25 cellular contexts compared by ENCODE assay signal in the genomic region with DNA sequence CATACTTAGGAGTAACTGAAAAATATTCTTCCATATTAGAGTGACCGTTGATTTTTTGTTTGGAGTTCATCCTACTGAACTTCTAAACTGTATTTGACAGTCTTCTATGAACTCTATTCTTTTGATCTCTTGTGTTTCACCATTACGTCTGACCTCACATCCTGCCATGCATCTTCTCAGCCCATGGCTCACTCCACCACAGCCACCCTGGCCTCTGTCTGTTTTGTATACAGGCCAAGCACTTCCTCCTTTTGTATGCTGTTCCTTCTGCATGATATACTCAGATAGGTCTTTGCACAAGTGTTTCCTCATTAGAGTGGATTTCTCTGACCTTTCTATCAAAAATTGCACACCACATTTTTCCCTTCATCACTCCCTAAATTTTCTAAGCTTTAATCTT.
A peak's percentile ranks its signal among the peaks of the same experiment; 100 is the strongest.
DNase-seq lines count a peak whose midpoint lies in the region; ATAC-seq, FAIRE-seq and TF ChIP-seq lines count a peak whose summit lies in the region.
"Had no signal": no experiment of that assay in that cellular context is flagged by ENCODE, and none has a peak within 500 bp of the region (broad histone marks: within the 10 kb centered on the region; RNA-seq: fewer than 3 reads in every experiment).

No MANE protein-coding gene starts in this region.

- FAIRE-seq in HepG2 (lab: Jason Lieb, UNC), result no peak
- FAIRE-seq in GM12878 (lab: Jason Lieb, UNC), result no peak
- FAIRE-seq: A549, frontal cortex, HTR-8/SVneo, kidney had no signal

- WGBS in HepG2 (ENCODE audit: low lambda C conversion rate), result 79% methylated on average over 2 of the region's 2 CpGs
- 25% methylated on average over 2 of the region's 2 CpGs for WGBS in right lobe of liver (ENCODE audit: insufficient coverage, low coverage, low lambda C conversion rate, missing lambda C conversion rate)
- 16% methylated on average over 2 of the region's 2 CpGs for WGBS in GM12878 (ENCODE audit: insufficient coverage, insufficient replicate concordance, low lambda C conversion rate, missing lambda C conversion rate)

- TF ChIP-seq RAD21 in HepG2 (CRISPR knock-in tag; IDR thresholded peaks at IDR 0.05), result no peak
- no peak for TF ChIP-seq RAD21 in GM12878 (IDR thresholded peaks at IDR 0.05; ENCODE audit: insufficient read depth, low read depth, low read length)

- RAD21 ChIA-PET in GM12878 (lab: Charles Lee; ENCODE audit: unreplicated experiment), result no interaction called here

- SMC1A ChIA-PET in GM12878 (lab: Charles Lee; ENCODE audit: uncharacterized antibody, unreplicated experiment), result interaction anchor here (0.6 kb wide), 1 partner anchor 546 kb away, joined by 3 read pairs; no protein-coding TSS in a partner anchor

- no peaks in the 10 kb centered on the region for H3K9me3 ChIP-seq in HepG2 (ENCODE audit: low read length)
- H3K9me3 ChIP-seq in right lobe of liver, result no peaks in the 10 kb centered on the region
- H3K9me3 ChIP-seq in GM12878 (replicated peaks; ENCODE audit: control insufficient read depth, insufficient read depth, low read length), result no peaks in the 10 kb centered on the region
- H3K9me3 ChIP-seq in upper lobe of right lung, result no peaks in the 10 kb centered on the region
- H3K9me3 ChIP-seq: A549; BLaER1 treated with 17β-estradiol and CSF1 and Interleukin-3, amounts not matched to agents 10 nM and 100 nM; HAP-1 had no signal

- H4K20me1 ChIP-seq in HepG2 (ENCODE audit: insufficient read depth, low read length) (no peaks in the 10 kb centered on the region), GM12878 (ENCODE audit: control insufficient read depth, insufficient read depth) (no peaks in the 10 kb centered on the region)
- H4K20me1 ChIP-seq: BLaER1 treated with 17β-estradiol and CSF1 and Interleukin-3, amounts not matched to agents 10 nM and 100 nM had no signal

- POLR2A ChIA-PET in HepG2 (lab: Yijun Ruan, JAX), result no interaction called here
- POLR2A ChIA-PET in GM12878 (lab: Charles Lee), result no interaction called here

- TF ChIP-seq CTCF in HepG2 (CRISPR knock-in tag; IDR thresholded peaks at IDR 0.05), result no peak
- TF ChIP-seq CTCF in right lobe of liver (IDR thresholded peaks at IDR 0.05), result no peak
- TF ChIP-seq CTCF in GM12878 (IDR thresholded peaks at IDR 0.05 in 2 of 3, conservative IDR thresholded peaks at IDR 0.05 in 1 of 3; ENCODE audit: control insufficient read depth in 2 of 3, extremely low read depth in 1 of 3, insufficient read depth in 1 of 3, low read depth in 3 of 3, low read length in 3 of 3), result no peak
- no peak for TF ChIP-seq CTCF in upper lobe of right lung (IDR thresholded peaks at IDR 0.05)
- TF ChIP-seq CTCF in GM13977 (IDR thresholded peaks at IDR 0.05; ENCODE audit: extremely low read depth, insufficient read depth, missing control alignments), result no peak

- CTCF ChIA-PET in HepG2 (lab: Yijun Ruan, JAX; ENCODE audit: low intra/inter-chr PET ratio, low total read pairs), result no interaction called here
- CTCF ChIA-PET in GM12878 (lab: Yijun Ruan, JAX), result no interaction called here

- DNase-seq in HepG2 (ENCODE audit: low spot score) (no peak), right lobe of liver (no peak), NAMALWA (ENCODE audit: low spot score) (peak; percentile 56), GM12878 (ENCODE audit: low read depth, low spot score) (no peak), upper lobe of right lung (no peak), DMS 273 treated with DMSO at 0.1 percent for 48 hours (lab: John Stamatoyannopoulos, UW) (no peak), NCI-H82 treated with DMSO at 0.1 percent for 48 hours (lab: John Stamatoyannopoulos, UW; ENCODE audit: unreplicated experiment) (no peak), GM13977 (ENCODE audit: low spot score) (no peak)
- DNase-seq: activated naive CD4-positive, alpha-beta T cell treated with anti-CD3 and anti-CD28 coated beads for 36 hours; activated T-cell treated with anti-CD3 and anti-CD28 coated beads, Interleukin-2, amount 50 U/mL, for 48 hours; anterior cingulate cortex; caudate nucleus; kidney; mammary epithelial cell; NCI-H1436 treated with DMSO at 0.1 percent for 48 hours; NCI-H526; occipital lobe; SHP77 treated with DMSO at 0.1 percent for 48 hours; stimulated activated CD4-positive, alpha-beta T cell treated with anti-CD3 and anti-CD28 coated beads, Interleukin-12 subunit alpha, Interleukin-12 subunit beta, amount 100 ng/mL, for 4 hours; T-helper 17 cell had no signal

- no peaks in the 10 kb centered on the region for H3K27me3 ChIP-seq in HepG2 (ENCODE audit: control insufficient read depth in 1 of 2, insufficient read depth in 2 of 2, low read length in 2 of 2)
- H3K27me3 ChIP-seq in right lobe of liver, result no peaks in the 10 kb centered on the region
- H3K27me3 ChIP-seq in GM12878 (replicated peaks in 1 of 2; ENCODE audit: control insufficient read depth in 2 of 2, insufficient read depth in 2 of 2, low read length in 1 of 2), result no peaks in the 10 kb centered on the region
- no peaks in the 10 kb centered on the region for H3K27me3 ChIP-seq in upper lobe of right lung
- H3K27me3 ChIP-seq: BLaER1 treated with 17β-estradiol and CSF1 and Interleukin-3, amounts not matched to agents 10 nM and 100 nM had no signal

- H3K9ac ChIP-seq in HepG2 (ENCODE audit: insufficient read depth, low read depth, low read length), result no peak overlapping the region
- H3K9ac ChIP-seq in GM12878 (ENCODE audit: control insufficient read depth, insufficient read depth, low read length), result no peak overlapping the region
- H3K9ac ChIP-seq: BLaER1 treated with 17β-estradiol and CSF1 and Interleukin-3, amounts not matched to agents 10 nM and 100 nM had no signal

- H3K4me3 ChIP-seq in HepG2 (replicated peaks in 1 of 3; ENCODE audit: insufficient read depth in 1 of 3, low read depth in 2 of 3, low read length in 3 of 3), result no peak overlapping the region
- H3K4me3 ChIP-seq in right lobe of liver, result no peak overlapping the region
- H3K4me3 ChIP-seq in GM12878, result no peak overlapping the region
- no peak overlapping the region for H3K4me3 ChIP-seq in upper lobe of right lung
- H3K4me3 ChIP-seq: A549; BLaER1 treated with 17β-estradiol and CSF1 and Interleukin-3, amounts not matched to agents 10 nM and 100 nM; HAP-1 had no signal

- TF ChIP-seq POLR2A in HepG2 (IDR thresholded peaks at IDR 0.05; ENCODE audit: insufficient read depth in 1 of 2, low read depth in 2 of 2, low read length in 2 of 2) (no peak), right lobe of liver (IDR thresholded peaks at IDR 0.05) (no peak), GM12878 (IDR thresholded peaks at IDR 0.05; ENCODE audit: low read depth, low read length) (no peak)

- H3K79me2 ChIP-seq in HepG2 (ENCODE audit: insufficient read depth, low read length), result no peaks in the 10 kb centered on the region
- H3K79me2 ChIP-seq in GM12878 (ENCODE audit: control insufficient read depth, insufficient read depth, low read length), result no peaks in the 10 kb centered on the region

- intact Hi-C loops in HepG2 (cut with micrococcal nuclease; ENCODE audit: unreplicated experiment), result no loop called here
- intact Hi-C loops in right lobe of liver (cut with DNase I), result no loop called here
- intact Hi-C loops in GM12878 (cut with micrococcal nuclease; ENCODE audit: unreplicated experiment), result no loop called here
- intact Hi-C loops in upper lobe of right lung (cut with DNase I), result no loop called here

- H3K4me2 ChIP-seq in HepG2 (ENCODE audit: low read depth, low read length) (no peak overlapping the region), GM12878 (ENCODE audit: control insufficient read depth, insufficient read depth) (no peak overlapping the region)
- H3K4me2 ChIP-seq: A549 had no signal

- no peak for ATAC-seq in HepG2
- no peak for ATAC-seq in right lobe of liver
- ATAC-seq in GM12878, result peak; percentile 61
- peak; percentile 73 for ATAC-seq in upper lobe of right lung
- ATAC-seq: A549, T-helper 17 cell had no signal

- H3K4me1 ChIP-seq in HepG2 (ENCODE audit: insufficient read depth, low read length) (peaks cover 30% of the 10 kb centered on the region), right lobe of liver (no peaks in the 10 kb centered on the region), GM12878 (ENCODE audit: control insufficient read depth, insufficient read depth, low read length) (no peaks in the 10 kb centered on the region), upper lobe of right lung (no peaks in the 10 kb centered on the region)
- H3K4me1 ChIP-seq: A549, HAP-1 had no signal

- BruUV-seq in HepG2 (replicated peaks; lab: Mats Ljungman, UMichigan) (no TSS peak), GM12878 (replicated peaks; lab: Mats Ljungman, UMichigan) (no TSS peak)

- in situ Hi-C loops in HepG2 (cut with HindIII; ENCODE audit: extremely low pct_ligation_motif_present, low pct_unique_long_range_greater_than_20kb), result no loop called here
- in situ Hi-C loops in GM12878 (cut with MboI), result no loop called here
- in situ Hi-C loops in GM13977 (cut with MboI; ENCODE audit: low pct_unique_long_range_greater_than_20kb, low sequenced_read_pairs, unreplicated experiment), result no loop called here

- H3K27ac ChIP-seq in HepG2 (ENCODE audit: extremely low read length, insufficient read depth, low read length), result no peak overlapping the region
- no peak overlapping the region for H3K27ac ChIP-seq in right lobe of liver
- H3K27ac ChIP-seq in GM12878 (ENCODE audit: control insufficient read depth, insufficient read depth), result no peak overlapping the region
- H3K27ac ChIP-seq in upper lobe of right lung, result no peak overlapping the region
- H3K27ac ChIP-seq: A549; BLaER1 treated with 17β-estradiol and CSF1 and Interleukin-3, amounts not matched to agents 10 nM and 100 nM had no signal

- no peak for TF ChIP-seq EP300 in HepG2 (IDR thresholded peaks at IDR 0.05; ENCODE audit: low read depth in 2 of 2, low read length in 2 of 2)
- no peak for TF ChIP-seq EP300 in HepG2 (CRISPR knock-in tag; IDR thresholded peaks at IDR 0.05; ENCODE audit: borderline replicate concordance)
- no peak for TF ChIP-seq EP300 in GM12878 (IDR thresholded peaks at IDR 0.05; ENCODE audit: borderline replicate concordance in 1 of 2, control insufficient read depth in 1 of 2, low read depth in 2 of 2, low read length in 2 of 2)

- H3K36me3 ChIP-seq in HepG2 (replicated peaks in 1 of 2; ENCODE audit: control insufficient read depth in 1 of 2, insufficient read depth in 2 of 2, low read length in 2 of 2), result no peaks in the 10 kb centered on the region
- H3K36me3 ChIP-seq in right lobe of liver, result no peaks in the 10 kb centered on the region
- H3K36me3 ChIP-seq in GM12878 (ENCODE audit: control insufficient read depth in 2 of 2, insufficient read depth in 2 of 2, low read length in 1 of 2), result no peaks in the 10 kb centered on the region
- no peaks in the 10 kb centered on the region for H3K36me3 ChIP-seq in upper lobe of right lung
- H3K36me3 ChIP-seq: BLaER1 treated with 17β-estradiol and CSF1 and Interleukin-3, amounts not matched to agents 10 nM and 100 nM; HAP-1 had no signal

- H2AFZ ChIP-seq in HepG2 (ENCODE audit: low read length), result no peak overlapping the region
- H2AFZ ChIP-seq in GM12878 (ENCODE audit: control insufficient read depth, low read depth, low read length), result no peak overlapping the region

TF ChIP-seq in GM12878, 131 proteins besides CTCF, POLR2A, EP300 and RAD21:
- TF ChIP-seq SPI1 (IDR thresholded peaks at IDR 0.05; ENCODE audit: borderline replicate concordance, insufficient read depth, low read depth, low read length), result peak; percentile 46; the same call in 1 of the 2 replicates
- no peak for TF ChIP-seq STAT1 (conservative IDR thresholded peaks at IDR 0.05)
TF ChIP-seq in GM12878: peak in this region for 1.

Comparison
In these comparisons a context has a peak if more than half of its experiments do, and no peak if none do; other contexts are left out.
1. ATAC-seq: peak in GM12878 (single experiment) and upper lobe of right lung (single experiment); none in HepG2 (single experiment) and right lobe of liver (0 of 4).